ENCODE assay signal across 13 cellular contexts in the genomic region with DNA sequence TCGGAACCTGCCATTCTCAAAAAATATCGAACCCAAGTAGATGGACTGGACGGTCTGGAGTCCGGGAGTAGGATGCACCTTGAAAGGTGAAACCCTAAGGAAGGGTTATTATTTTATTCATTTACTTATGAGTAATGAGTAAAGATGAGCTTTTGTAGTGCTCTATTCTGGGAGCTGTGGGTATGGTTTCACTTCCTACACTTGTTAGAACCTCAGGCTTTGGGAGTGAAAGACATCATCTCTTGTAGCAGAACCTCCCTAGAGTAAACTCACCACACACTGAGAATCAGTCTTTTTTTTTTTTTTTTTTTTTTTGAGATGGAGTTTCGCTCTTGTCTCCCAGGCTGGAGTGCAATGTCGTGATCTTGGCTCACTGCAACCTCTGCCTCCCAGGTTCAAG.
DNase-seq lines count a peak whose midpoint lies in the region; ATAC-seq and TF ChIP-seq lines count a peak whose summit lies in the region.
"Had no signal": no experiment of that assay in that cellular context is flagged by ENCODE, and none has a peak within 500 bp of the region (broad histone marks: within the 10 kb centered on the region; RNA-seq: fewer than 3 reads in every experiment).

No MANE protein-coding gene starts in this region.

- no peaks in the 10 kb centered on the region for H3K27me3 ChIP-seq in GM23338 (ENCODE audit: insufficient read depth)
- H3K27me3 ChIP-seq: neural progenitor cell had no signal

- no peaks in the 10 kb centered on the region for H4K20me1 ChIP-seq in GM23338 (replicated peaks; ENCODE audit: insufficient read depth)

- H2AFZ ChIP-seq in GM23338, result no peak overlapping the region
- H2AFZ ChIP-seq: neural progenitor cell had no signal

- peak; percentile 88 for ATAC-seq in GM19455 (IDR thresholded peaks at IDR 0.05; ENCODE audit: unreplicated experiment)
- peak; percentile 93 for ATAC-seq in HG02973 (IDR thresholded peaks at IDR 0.05; ENCODE audit: unreplicated experiment)
- ATAC-seq in GM23338, result no peak

- no peak overlapping the region for H3K27ac ChIP-seq in GM23338 (ENCODE audit: low read depth)
- H3K27ac ChIP-seq: neural progenitor cell had no signal

- H3K27me3 Mint-ChIP-seq in GM23338 (ENCODE audit: insufficient read depth, low read depth, poor library complexity) (peaks cover 1% of the 10 kb centered on the region), progenitor cell of endocrine pancreas (peaks cover 11% of the 10 kb centered on the region)
- H3K27me3 Mint-ChIP-seq: activated naive CD8-positive, alpha-beta T cell treated with anti-CD3 and anti-CD28 coated beads for 36 hours; stimulated activated naive CD8-positive, alpha-beta T cell treated with anti-CD3 and anti-CD28 coated beads, Interleukin-15, Interleukin-2, amounts not matched to agents 100 ng/mL and 50 ng/mL, for 24 hours had no signal

- no peak overlapping the region for H3K4me3 Mint-ChIP-seq in GM23338
- no peak overlapping the region for H3K4me3 Mint-ChIP-seq in progenitor cell of endocrine pancreas (ENCODE audit: low read depth)
- H3K4me3 Mint-ChIP-seq: activated naive CD8-positive, alpha-beta T cell treated with anti-CD3 and anti-CD28 coated beads for 36 hours; neural progenitor cell; stimulated activated naive CD8-positive, alpha-beta T cell treated with anti-CD3 and anti-CD28 coated beads, Interleukin-15, Interleukin-2, amounts not matched to agents 100 ng/mL and 50 ng/mL, for 24 hours had no signal

- TF ChIP-seq CTCF in GM10248 (IDR thresholded peaks at IDR 0.05; ENCODE audit: control extremely low read depth, extremely low read depth, low read depth, missing control alignments) (no peak), GM23338 (conservative IDR thresholded peaks at IDR 0.05; ENCODE audit: low read depth in 2 of 2) (no peak), progenitor cell of endocrine pancreas (IDR thresholded peaks at IDR 0.05; ENCODE audit: unreplicated experiment) (no peak)

- no peaks in the 10 kb centered on the region for H3K79me2 ChIP-seq in GM23338 (replicated peaks; ENCODE audit: insufficient read depth)

- no peaks in the 10 kb centered on the region for H3F3A ChIP-seq in GM23338 (replicated peaks; ENCODE audit: low read depth)

- DNase-seq in GM10248 (ENCODE audit: extremely low spot score), result peak; percentile 32
- DNase-seq in MV-4-11 (lab: John Stamatoyannopoulos, UW), result peak; percentile 94
- DNase-seq in occipital lobe (lab: John Stamatoyannopoulos, UW), result no peak
- no peak for DNase-seq in GM23338 (ENCODE audit: low spot score)
- no peak for DNase-seq in progenitor cell of endocrine pancreas (ENCODE audit: low spot score, unreplicated experiment)
- no peak for DNase-seq in activated CD4-positive, alpha-beta T cell treated with anti-CD3 and anti-CD28 coated beads for 4 hours
- DNase-seq: activated naive CD8-positive, alpha-beta T cell treated with anti-CD3 and anti-CD28 coated beads for 36 hours; NCI-H187 treated with DMSO at 0.1 percent for 48 hours; T-helper 2 cell had no signal

- H3K27ac Mint-ChIP-seq in GM23338 (no peak overlapping the region), progenitor cell of endocrine pancreas (no peak overlapping the region)
- H3K27ac Mint-ChIP-seq: activated naive CD8-positive, alpha-beta T cell treated with anti-CD3 and anti-CD28 coated beads for 36 hours; neural progenitor cell; stimulated activated naive CD8-positive, alpha-beta T cell treated with anti-CD3 and anti-CD28 coated beads, Interleukin-15, Interleukin-2, amounts not matched to agents 100 ng/mL and 50 ng/mL, for 24 hours had no signal

- H3K36me3 Mint-ChIP-seq in GM23338 (ENCODE audit: low read depth) (peaks cover 25% of the 10 kb centered on the region), progenitor cell of endocrine pancreas (ENCODE audit: insufficient read depth) (no peaks in the 10 kb centered on the region)
- H3K36me3 Mint-ChIP-seq: activated naive CD8-positive, alpha-beta T cell treated with anti-CD3 and anti-CD28 coated beads for 36 hours; neural progenitor cell had no signal

- H3K9me3 Mint-ChIP-seq in GM23338, result peaks cover 99% of the 10 kb centered on the region
- no peaks in the 10 kb centered on the region for H3K9me3 Mint-ChIP-seq in progenitor cell of endocrine pancreas (ENCODE audit: low read depth)
- H3K9me3 Mint-ChIP-seq: activated naive CD8-positive, alpha-beta T cell treated with anti-CD3 and anti-CD28 coated beads for 36 hours; neural progenitor cell had no signal

- H3K4me2 ChIP-seq in GM23338, result no peak overlapping the region
- H3K4me2 ChIP-seq: neural progenitor cell had no signal

- no peak overlapping the region for H3K4me3 ChIP-seq in GM23338
- H3K4me3 ChIP-seq: neural progenitor cell had no signal

- H3K4me1 Mint-ChIP-seq in GM23338 (no peaks in the 10 kb centered on the region), progenitor cell of endocrine pancreas (ENCODE audit: low read depth) (peaks cover 1% of the 10 kb centered on the region)
- H3K4me1 Mint-ChIP-seq: activated naive CD8-positive, alpha-beta T cell treated with anti-CD3 and anti-CD28 coated beads for 36 hours; neural progenitor cell had no signal

- H3K9me2 ChIP-seq in GM23338 (ENCODE audit: insufficient read depth), result no peaks in the 10 kb centered on the region

- H3K4me1 ChIP-seq in GM23338 (ENCODE audit: insufficient read depth), result no peaks in the 10 kb centered on the region
- H3K4me1 ChIP-seq: neural progenitor cell had no signal

- POLR2A ChIA-PET in GM10248 (lab: Yijun Ruan, JAX), result interaction anchor here (0.7 kb wide), 1 partner anchor 708 kb away, joined by 4 read pairs; no protein-coding TSS in a partner anchor

- H3K36me3 ChIP-seq in GM23338 (ENCODE audit: insufficient read depth), result no peaks in the 10 kb centered on the region
- H3K36me3 ChIP-seq: neural progenitor cell had no signal

- CTCF ChIA-PET in GM10248 (lab: Yijun Ruan, JAX), result interaction anchor here (1.0 kb wide), 1 partner anchor 25 kb away, joined by 3 read pairs; no protein-coding TSS in a partner anchor

TF ChIP-seq in GM23338, 12 proteins besides CTCF, POLR2A, EP300 and RAD21 (continues in another document):
- TF ChIP-seq EZH2phosphoT487 (IDR thresholded peaks at IDR 0.05; ENCODE audit: unreplicated experiment) (no peak), POLR2AphosphoS5 (IDR thresholded peaks at IDR 0.05; ENCODE audit: low read depth) (no peak), NANOG (IDR thresholded peaks at IDR 0.05; ENCODE audit: borderline replicate concordance) (no peak), ZNF331 (CRISPR knock-in tag; IDR thresholded peaks at IDR 0.05; ENCODE audit: low read depth) (no peak), ZNF114 (CRISPR knock-in tag; IDR thresholded peaks at IDR 0.05) (no peak), CREB1 (CRISPR knock-in tag; IDR thresholded peaks at IDR 0.05; ENCODE audit: low read depth) (no peak), STAT1 (IDR thresholded peaks at IDR 0.05; ENCODE audit: unreplicated experiment) (no peak), EZH2 (IDR thresholded peaks at IDR 0.05; ENCODE audit: low read depth, unreplicated experiment) (no peak)
- TF ChIP-seq, protein P1, sequence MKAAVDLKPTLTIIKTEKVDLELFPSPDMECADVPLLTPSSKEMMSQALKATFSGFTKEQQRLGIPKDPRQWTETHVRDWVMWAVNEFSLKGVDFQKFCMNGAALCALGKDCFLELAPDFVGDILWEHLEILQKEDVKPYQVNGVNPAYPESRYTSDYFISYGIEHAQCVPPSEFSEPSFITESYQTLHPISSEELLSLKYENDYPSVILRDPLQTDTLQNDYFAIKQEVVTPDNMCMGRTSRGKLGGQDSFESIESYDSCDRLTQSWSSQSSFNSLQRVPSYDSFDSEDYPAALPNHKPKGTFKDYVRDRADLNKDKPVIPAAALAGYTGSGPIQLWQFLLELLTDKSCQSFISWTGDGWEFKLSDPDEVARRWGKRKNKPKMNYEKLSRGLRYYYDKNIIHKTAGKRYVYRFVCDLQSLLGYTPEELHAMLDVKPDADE (IDR thresholded peaks at IDR 0.05), result no peak

Comparison
In these comparisons a context has a peak if more than half of its experiments do, and no peak if none do; other contexts are left out.
1. DNase-seq: peak in GM10248 (single experiment) and MV-4-11 (single experiment); none in occipital lobe (single experiment), GM23338 (single experiment), progenitor cell of endocrine pancreas (single experiment) and activated CD4-positive, alpha-beta T cell treated with anti-CD3 and anti-CD28 coated beads for 4 hours (0 of 2).